ENCODE assay signal across 8 cellular contexts in genomic region chr19:14364098-14364443, GRCh38. TPM values are rescaled to one million over a fixed set of nuclear protein-coding genes. Genes with fewer than 3 reads are reported as not detected.
DNase-seq lines count a peak whose midpoint lies in the region; ATAC-seq and TF ChIP-seq lines count a peak whose summit lies in the region.
"Not testable (repeated sequence)": the region's sequence is repeated elsewhere in the genome, so short reads cannot be mapped to it uniquely, and the experiment has no call there.

No MANE protein-coding gene starts in this region.

- H3K27ac ChIP-seq in SJCRH30; iPS DF 6.9 (ENCODE audit: low read length): not testable (repeated sequence)
- H3K27ac ChIP-seq in skin epidermis, result peak overlapping the region in 15 of 21 experiments; percentile 44 to 87 (median 75)
- peak overlapping the region; percentile 74 for H3K27ac ChIP-seq in vagina

- no CpG with 5 or more reads among the region's 9 CpGs for WGBS in iPS DF 6.9 (ENCODE audit: insufficient coverage, insufficient read length)

- not testable (repeated sequence) for H3K9me3 ChIP-seq in SJCRH30 (replicated peaks); iPS DF 6.9 (ENCODE audit: control insufficient read depth, insufficient read depth, low read length); vagina

- not testable (repeated sequence) for H3K27me3 ChIP-seq in H7 (ENCODE audit: control insufficient read depth, insufficient read depth, low read length); SJCRH30; iPS DF 6.9 (ENCODE audit: control insufficient read depth, insufficient read depth, low read length); vagina

- H3K27ac Mint-ChIP-seq in activated T-helper 17 cell treated with anti-CD3 and anti-CD28 coated beads, Interleukin-2, amount 50 U/mL, for 72 hours, result peak overlapping the region; percentile 97
- H3K27ac Mint-ChIP-seq in dendritic cell treated with granulocyte-macrophage colony-stimulating factor and Interleukin-4, amounts not matched to agents 40 ng/mL and 50 ng/mL, for 4 days, result peak overlapping the region; percentile 64
- H3K27ac Mint-ChIP-seq in naive B cell, result peak overlapping the region; percentile 64 to 98 (median 95)

- peaks cover 32% of the 10 kb centered on the region for H3K4me1 Mint-ChIP-seq in activated T-helper 17 cell treated with anti-CD3 and anti-CD28 coated beads, Interleukin-2, amount 50 U/mL, for 72 hours
- peaks cover 65% of the 10 kb centered on the region for H3K4me1 Mint-ChIP-seq in dendritic cell treated with granulocyte-macrophage colony-stimulating factor and Interleukin-4, amounts not matched to agents 40 ng/mL and 50 ng/mL, for 4 days (ENCODE audit: low read depth)
- H3K4me1 Mint-ChIP-seq in naive B cell, result peaks cover 39 to 86% (median 54%) of the 10 kb centered on the region in 3 donors

- DNase-seq in H7; SJCRH30; iPS DF 6.9 (ENCODE audit: low read depth, low spot score); naive B cell; vagina (ENCODE audit: extremely low spot score in 2 of 2): not testable (repeated sequence)

- H3K4me3 Mint-ChIP-seq in activated T-helper 17 cell treated with anti-CD3 and anti-CD28 coated beads, Interleukin-2, amount 50 U/mL, for 72 hours, result peak overlapping the region; percentile 89
- not testable (repeated sequence) for H3K4me3 Mint-ChIP-seq in dendritic cell treated with granulocyte-macrophage colony-stimulating factor and Interleukin-4, amounts not matched to agents 40 ng/mL and 50 ng/mL, for 4 days
- H3K4me3 Mint-ChIP-seq in naive B cell, result peak overlapping the region; percentile 69 to 98 (median 91)

- TF ChIP-seq CTCF in vagina (IDR thresholded peaks at IDR 0.05), result not testable (repeated sequence)

- not testable (repeated sequence) for TF ChIP-seq POLR2A in vagina (IDR thresholded peaks at IDR 0.05)

- H3K36me3 ChIP-seq in H7 (replicated peaks; ENCODE audit: control insufficient read depth, insufficient read depth, low read length); SJCRH30; iPS DF 6.9 (ENCODE audit: control insufficient read depth, insufficient read depth, low read length); vagina: not testable (repeated sequence)

- intact Hi-C loops in dendritic cell treated with granulocyte-macrophage colony-stimulating factor and Interleukin-4, amounts not matched to agents 40 ng/mL and 50 ng/mL, for 4 days (cut with micrococcal nuclease), result not testable (repeated sequence)
- intact Hi-C loops in vagina (cut with DNase I), result loop anchor here (10.0 kb wide), 1 partner anchor 111 kb away; the partner anchor contains the start of gene PTGER1

- H3K4me3 ChIP-seq in H7 (ENCODE audit: insufficient read depth, low read depth, low read length) (peak overlapping the region; percentile 41; the same call in 1 of the 2 replicates), SJCRH30 (peak overlapping the region; percentile 59), iPS DF 6.9 (ENCODE audit: low read length) (peak overlapping the region; percentile 36; the same call in 1 of the 2 replicates)
- not testable (repeated sequence) for H3K4me3 ChIP-seq in skin epidermis, vagina

- not testable (repeated sequence) for H3K9me3 Mint-ChIP-seq in activated T-helper 17 cell treated with anti-CD3 and anti-CD28 coated beads, Interleukin-2, amount 50 U/mL, for 72 hours; dendritic cell treated with granulocyte-macrophage colony-stimulating factor and Interleukin-4, amounts not matched to agents 40 ng/mL and 50 ng/mL, for 4 days; naive B cell

- not testable (repeated sequence) for H3K4me1 ChIP-seq in SJCRH30; iPS DF 6.9 (ENCODE audit: control insufficient read depth, insufficient read depth, low read length)
- H3K4me1 ChIP-seq in vagina, result peaks cover 15% of the 10 kb centered on the region

- not testable (repeated sequence) for H3K27me3 Mint-ChIP-seq in activated T-helper 17 cell treated with anti-CD3 and anti-CD28 coated beads, Interleukin-2, amount 50 U/mL, for 72 hours; dendritic cell treated with granulocyte-macrophage colony-stimulating factor and Interleukin-4, amounts not matched to agents 40 ng/mL and 50 ng/mL, for 4 days; naive B cell

- H3K36me3 Mint-ChIP-seq in activated T-helper 17 cell treated with anti-CD3 and anti-CD28 coated beads, Interleukin-2, amount 50 U/mL, for 72 hours (ENCODE audit: low read depth), result peaks cover 14% of the 10 kb centered on the region
- H3K36me3 Mint-ChIP-seq in dendritic cell treated with granulocyte-macrophage colony-stimulating factor and Interleukin-4, amounts not matched to agents 40 ng/mL and 50 ng/mL, for 4 days (ENCODE audit: low read depth); naive B cell: not testable (repeated sequence)

- not testable (repeated sequence) for ATAC-seq in activated T-helper 17 cell treated with anti-CD3 and anti-CD28 coated beads, Interleukin-2, amount 50 U/mL, for 72 hours (replicated peaks); naive B cell (ENCODE audit: low read depth in 2 of 2)

RNA-seq across cellular contexts. Expression of gene ADGRE5, which starts 17.2 kb away (rescaled TPM):
- total RNA-seq in H7 (2014; rRNA removed; shearing (Covaris generic)), result 5.9 and 6.1 TPM in 2 replicates
- 20.4 and 22.6 TPM in 2 replicates for total RNA-seq in SJCRH30 (2014; rRNA removed; shearing (Covaris generic))
- 100 to 1,000 TPM; 184 to 261 TPM for total RNA-seq in activated T-helper 17 cell treated with anti-CD3 and anti-CD28 coated beads, Interleukin-2, amount 50 U/mL, for 72 hours
- 10 to 100 TPM; 17.8 to 41.1 (median 31.9) TPM for polyA plus RNA-seq in naive B cell (ENCODE audit: low read depth in 6 of 6)
- 43.5 TPM for total RNA-seq in vagina

RNA-seq across cellular contexts. Expression of gene DDX39A, which starts 55.1 kb away (rescaled TPM):
- 94.6 and 131 TPM in 2 replicates for total RNA-seq in H7 (2014; rRNA removed; shearing (Covaris generic))
- 180 and 188 TPM in 2 replicates for total RNA-seq in SJCRH30 (2014; rRNA removed; shearing (Covaris generic))
- total RNA-seq in activated T-helper 17 cell treated with anti-CD3 and anti-CD28 coated beads, Interleukin-2, amount 50 U/mL, for 72 hours, result 100 to 1,000 TPM; 132 to 260 TPM
- 100 to 1,000 TPM; 110 to 169 (median 132) TPM for polyA plus RNA-seq in naive B cell (ENCODE audit: low read depth in 6 of 6)
- 81.8 TPM for total RNA-seq in vagina
